In the genomic region with DNA sequence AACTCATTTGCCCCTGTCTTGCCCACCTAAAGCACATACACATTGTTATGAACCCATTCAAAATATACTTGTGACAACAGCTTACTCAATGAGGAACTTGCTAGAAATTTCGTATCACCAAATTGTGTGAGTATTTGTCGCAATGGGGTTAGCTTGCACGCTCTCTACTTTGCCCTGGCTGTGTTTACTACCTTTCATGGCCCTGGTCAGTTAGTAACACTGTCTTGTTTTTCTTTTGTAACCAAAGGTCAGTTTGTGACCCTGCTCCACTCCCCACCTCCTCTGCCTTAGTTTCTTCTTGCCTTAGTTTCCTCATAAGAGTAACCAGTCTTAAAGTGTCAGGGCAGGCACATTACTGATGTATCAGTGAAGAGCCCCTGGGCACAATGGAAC, we compare ENCODE assay signal across 10 cellular contexts.
DNase-seq lines count a peak whose midpoint lies in the region; ATAC-seq and TF ChIP-seq lines count a peak whose summit lies in the region.
"Had no signal": no experiment of that assay in that cellular context is flagged by ENCODE, and none has a peak within 500 bp of the region (broad histone marks: within the 10 kb centered on the region; RNA-seq: fewer than 3 reads in every experiment).

No MANE protein-coding gene starts in this region.

- H3K27me3 Mint-ChIP-seq in nephron progenitor cell (ENCODE audit: low read depth, poor library complexity) = no peaks in the 10 kb centered on the region

- H3K4me1 Mint-ChIP-seq in nephron progenitor cell = peaks cover 80% of the 10 kb centered on the region

- peak overlapping the region; percentile 65 for H3K4me2 ChIP-seq in BLaER1

- H3K9me3 ChIP-seq in BLaER1 (no peaks in the 10 kb centered on the region; the same call in 1 of the 2 replicates), colonic mucosa (no peaks in the 10 kb centered on the region)

- H3K9ac ChIP-seq in BLaER1 (no peak overlapping the region), colonic mucosa (ENCODE audit: low read depth in 2 of 2, low read length in 2 of 2) (peak overlapping the region in 1 of 2 donors; percentile 21)

- peak; percentile 72 to 80 for DNase-seq in HL-60 (ENCODE audit: low read depth in 1 of 2, low spot score in 1 of 2)
- no peak for DNase-seq in colonic mucosa
- no peak for DNase-seq in nephron progenitor cell
- no peak for DNase-seq in AG08395 (ENCODE audit: low spot score)
- no peak for DNase-seq in glomerular visceral epithelial cell (ENCODE audit: extremely low spot score)
- no peak for DNase-seq in HCEC 1CT
- DNase-seq: small intestine had no signal

- H3K27ac ChIP-seq in BLaER1 (peak overlapping the region; percentile 25), HL-60 (replicated peaks) (peak overlapping the region; percentile 98), colonic mucosa (peak overlapping the region; percentile 25)

- TF ChIP-seq CTCF in HL-60 (IDR thresholded peaks at IDR 0.05; ENCODE audit: insufficient read depth, low read length) = no peak
- no peak for TF ChIP-seq CTCF in colonic mucosa (IDR thresholded peaks at IDR 0.05)
- no peak for TF ChIP-seq CTCF in nephron progenitor cell (IDR thresholded peaks at IDR 0.05)

- no peaks in the 10 kb centered on the region for H3K36me3 Mint-ChIP-seq in nephron progenitor cell (ENCODE audit: low read depth)
- H3K36me3 Mint-ChIP-seq: activated naive CD4-positive, alpha-beta T cell treated with anti-CD3 and anti-CD28 coated beads, Interleukin-2, amount 50 U/mL, for 24 hours had no signal

- H3K4me1 ChIP-seq in BLaER1 (peaks cover 31% of the 10 kb centered on the region), colonic mucosa (peaks cover 5% of the 10 kb centered on the region)

- ATAC-seq in GM19324 (IDR thresholded peaks at IDR 0.05; ENCODE audit: low FRiP score, unreplicated experiment) = no peak

- no peaks in the 10 kb centered on the region for H4K20me1 ChIP-seq in BLaER1

- intact Hi-C loops in colonic mucosa (cut with DNase I) = no loop called here

- H3K9me3 Mint-ChIP-seq in nephron progenitor cell = no peaks in the 10 kb centered on the region
- H3K9me3 Mint-ChIP-seq: activated naive CD4-positive, alpha-beta T cell treated with anti-CD3 and anti-CD28 coated beads, Interleukin-2, amount 50 U/mL, for 24 hours had no signal

- peak overlapping the region; percentile 98 for H3K27ac Mint-ChIP-seq in nephron progenitor cell
- H3K27ac Mint-ChIP-seq: activated naive CD4-positive, alpha-beta T cell treated with anti-CD3 and anti-CD28 coated beads, Interleukin-2, amount 50 U/mL, for 24 hours had no signal

- H3K4me3 ChIP-seq in BLaER1 = no peak overlapping the region
- no peak overlapping the region for H3K4me3 ChIP-seq in HL-60 (replicated peaks; ENCODE audit: insufficient read depth, low read length)
- no peak overlapping the region for H3K4me3 ChIP-seq in colonic mucosa

- peak overlapping the region; percentile 44 for H3K4me3 Mint-ChIP-seq in nephron progenitor cell
- H3K4me3 Mint-ChIP-seq: activated naive CD4-positive, alpha-beta T cell treated with anti-CD3 and anti-CD28 coated beads, Interleukin-2, amount 50 U/mL, for 24 hours had no signal

- H3K27me3 ChIP-seq in BLaER1 (no peaks in the 10 kb centered on the region), HL-60 (ENCODE audit: insufficient read depth, poor library complexity, severe bottlenecking) (no peaks in the 10 kb centered on the region), colonic mucosa (no peaks in the 10 kb centered on the region)

- no peaks in the 10 kb centered on the region for H3K36me3 ChIP-seq in BLaER1
- H3K36me3 ChIP-seq in colonic mucosa = no peaks in the 10 kb centered on the region

Comparison
In these comparisons a context has a peak if more than half of its experiments do, and no peak if none do; other contexts are left out.
1. H3K27ac ChIP-seq: peak in every context shown above with its lines; median percentile 98 in HL-60; 25 in BLaER1; 25 in colonic mucosa.
2. DNase-seq: peak in HL-60 (2 of 2); none in colonic mucosa (single experiment), nephron progenitor cell (single experiment), AG08395 (single experiment), glomerular visceral epithelial cell (single experiment) and HCEC 1CT (single experiment).